8 cellular contexts compared by ENCODE assay signal in genomic region chr6:127266178-127266891, GRCh38. TPM values are rescaled to one million over a fixed set of nuclear protein-coding genes. Genes with fewer than 3 reads are reported as not detected.
DNase-seq lines count a peak whose midpoint lies in the region; ATAC-seq and TF ChIP-seq lines count a peak whose summit lies in the region.

RNF146 (plus strand) TSS chr6:127266864; CDS start chr6:127280339, 13,475 bp downstream.

- no peaks in the 10 kb centered on the region for H3K27me3 Mint-ChIP-seq in activated CD4-positive, alpha-beta T cell treated with anti-CD3 and anti-CD28 coated beads for 36 hours

- H3K4me1 ChIP-seq in colonic mucosa: no peaks in the 10 kb centered on the region

- peaks cover 28% of the 10 kb centered on the region for H3K4me1 Mint-ChIP-seq in activated CD4-positive, alpha-beta T cell treated with anti-CD3 and anti-CD28 coated beads for 36 hours

- no peaks in the 10 kb centered on the region for H3K27me3 ChIP-seq in colonic mucosa

- CTCF ChIA-PET in activated CD4-positive, alpha-beta T cell treated with anti-CD3 and anti-CD28 coated beads for 36 hours (lab: Charles Lee): interaction anchor here (0.6 to 3.2 kb wide), 29 partner anchors 9 to 1372 kb away, joined by 3 to 27 read pairs (median 4); partner anchors contain the start of gene MTCL3

- no peaks in the 10 kb centered on the region for H3K36me3 ChIP-seq in colonic mucosa

- ATAC-seq in GM19035 (IDR thresholded peaks at IDR 0.05; ENCODE audit: unreplicated experiment) (peak; percentile 87), HG03378 (IDR thresholded peaks at IDR 0.05; ENCODE audit: unreplicated experiment) (peak; percentile 85), left colon (peak; percentile 94)
- ATAC-seq in activated CD4-positive, alpha-beta T cell treated with anti-CD3 and anti-CD28 coated beads for 36 hours: peak; percentile 77

- H3K9me3 ChIP-seq in colonic mucosa: no peaks in the 10 kb centered on the region

- peak within 1 kb of the TSS; percentile 100 for H3K27ac Mint-ChIP-seq in activated CD4-positive, alpha-beta T cell treated with anti-CD3 and anti-CD28 coated beads for 36 hours

- peak; percentile 51 for TF ChIP-seq CTCF in colonic mucosa (IDR thresholded peaks at IDR 0.05)

- peaks cover 3% of the 10 kb centered on the region for H3K36me3 Mint-ChIP-seq in activated CD4-positive, alpha-beta T cell treated with anti-CD3 and anti-CD28 coated beads for 36 hours (ENCODE audit: low read depth)

- H3K9ac ChIP-seq in colonic mucosa (ENCODE audit: low read depth in 2 of 2, low read length in 2 of 2): peak within 1 kb of the TSS; percentile 90 to 97

- intact Hi-C loops in activated CD4-positive, alpha-beta T cell treated with anti-CD3 and anti-CD28 coated beads for 36 hours (cut with DNase I, micrococcal nuclease): loop anchor here (1.0 to 10.0 kb wide), 11 partner anchors 22 to 1962 kb away; partner anchors contain the start of genes ECHDC1 (in 2 of the 2), CENPW (in 1 of the 2), HDDC2 (in 1 of the 2) and NCOA7 (in 1 of the 2)
- intact Hi-C loops in colonic mucosa (cut with DNase I): no loop called here
- intact Hi-C loops in left colon (cut with DNase I, micrococcal nuclease): no loop called here

- POLR2A ChIA-PET in activated CD4-positive, alpha-beta T cell treated with anti-CD3 and anti-CD28 coated beads for 36 hours (lab: Charles Lee): interaction anchor here (1.2 kb wide), 1 partner anchor 21 kb away, joined by 3 read pairs; no protein-coding TSS in a partner anchor

- peak within 1 kb of the TSS; percentile 93 for H3K4me3 Mint-ChIP-seq in activated CD4-positive, alpha-beta T cell treated with anti-CD3 and anti-CD28 coated beads for 36 hours

- no peaks in the 10 kb centered on the region for H3K9me3 Mint-ChIP-seq in activated CD4-positive, alpha-beta T cell treated with anti-CD3 and anti-CD28 coated beads for 36 hours (ENCODE audit: low read depth)

- peak within 1 kb of the TSS; percentile 99 for H3K27ac ChIP-seq in colonic mucosa

- DNase-seq in Ammon's horn (ENCODE audit: low spot score) (peak; percentile 92), NCI-H446 (lab: John Stamatoyannopoulos, UW) (peak; percentile 49 to 84), colonic mucosa (peak; percentile 80), left colon (peak; percentile 79 to 86)
- DNase-seq in activated CD4-positive, alpha-beta T cell treated with anti-CD3 and anti-CD28 coated beads for 36 hours: peak; percentile 82
- peak; percentile 49 to 71 for DNase-seq in stimulated activated CD4-positive, alpha-beta T cell treated with anti-CD3 and anti-CD28 coated beads, Interleukin-1b, Interleukin-23, amount 100 ng/mL, for 4 hours (ENCODE audit: low read depth in 2 of 2)

- H3K4me3 ChIP-seq in colonic mucosa: peak within 1 kb of the TSS; percentile 84

RNA-seq across cellular contexts. Expression of gene RNF146, which starts in this region (rescaled TPM):
- total RNA-seq in activated CD4-positive, alpha-beta T cell treated with anti-CD3 and anti-CD28 coated beads for 36 hours: 10 to 100 TPM; 14.2 to 14.4 TPM
- 10 to 100 TPM; 17.5 to 24.3 TPM for total RNA-seq in colonic mucosa
- 10 to 100 TPM; 24.5 to 26.7 TPM for total RNA-seq in left colon

Comparison
In these comparisons a context has a peak if more than half of its experiments do, and no peak if none do; other contexts are left out.
1. Peak in every context shown above with its lines: DNase-seq, ATAC-seq, H3K4me3 ChIP-seq and H3K27ac ChIP-seq.
2. intact Hi-C loops: an anchor here in activated CD4-positive, alpha-beta T cell treated with anti-CD3 and anti-CD28 coated beads for 36 hours (1.0 to 10.0 kb wide); none called in colonic mucosa and left colon.